ENCODE assay signal across 1 cellular context in the genomic region with DNA sequence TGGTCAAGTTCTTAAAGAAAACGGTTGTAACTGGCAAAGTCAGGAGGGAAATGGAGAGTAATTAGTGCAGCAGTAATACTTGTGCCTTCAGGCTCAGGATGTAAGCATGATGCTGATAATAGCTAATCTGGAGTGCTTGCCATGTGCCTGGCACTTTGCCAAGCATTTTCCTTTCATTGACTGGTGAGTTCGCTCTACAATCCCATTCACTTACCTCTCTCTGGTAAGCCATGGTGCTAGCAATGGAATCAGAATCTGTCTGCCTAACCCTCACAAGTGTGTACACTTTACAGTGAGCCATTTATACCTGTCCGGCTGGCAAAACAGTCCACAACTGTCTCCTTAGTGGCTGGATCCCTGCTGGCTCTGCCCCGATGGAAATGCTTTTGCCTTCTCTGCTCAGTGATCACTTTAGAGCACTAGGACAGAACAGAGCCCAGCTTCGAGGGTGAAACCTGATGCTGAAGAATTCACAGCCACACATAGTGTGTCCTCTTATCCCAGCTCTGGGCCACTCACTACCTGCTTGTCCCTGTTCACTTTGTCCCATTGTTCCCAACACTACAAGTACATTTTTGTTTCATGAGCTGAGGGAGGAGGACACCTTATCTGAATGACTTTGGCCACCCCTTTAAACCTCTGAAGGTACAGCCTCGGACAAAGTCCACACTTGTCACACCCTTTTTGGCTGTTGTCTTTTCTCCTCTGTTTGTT.
A peak's percentile ranks its signal among the peaks of the same experiment; 100 is the strongest.
TF ChIP-seq lines count a peak whose summit lies in the region.

No MANE protein-coding gene starts in this region.

TF ChIP-seq in HepG2, 621 proteins besides CTCF, POLR2A, EP300 and RAD21 (continued from another document and continues in another):
- TF ChIP-seq ZNF569 (CRISPR knock-in tag; IDR thresholded peaks at IDR 0.05; ENCODE audit: borderline replicate concordance) (no peak), ZC3H4 (CRISPR knock-in tag; IDR thresholded peaks at IDR 0.05; ENCODE audit: borderline replicate concordance) (no peak), MTF1 (CRISPR knock-in tag; IDR thresholded peaks at IDR 0.05) (no peak), ZKSCAN1 (IDR thresholded peaks at IDR 0.05; ENCODE audit: low read length) (peak; percentile 97), MAFF (IDR thresholded peaks at IDR 0.05; ENCODE audit: low read depth, low read length) (no peak), NFIB (CRISPR knock-in tag; IDR thresholded peaks at IDR 0.05; ENCODE audit: borderline replicate concordance) (peak; percentile 58; the same call in 1 of the 2 replicates), ZNF383 (CRISPR knock-in tag; IDR thresholded peaks at IDR 0.05; ENCODE audit: borderline replicate concordance) (no peak), TBX2 (CRISPR knock-in tag; IDR thresholded peaks at IDR 0.05; ENCODE audit: borderline replicate concordance) (no peak), CBX2 (IDR thresholded peaks at IDR 0.05; ENCODE audit: low read depth, low read length) (no peak), CBX2 (CRISPR knock-in tag; IDR thresholded peaks at IDR 0.05; ENCODE audit: low read depth) (no peak), ZNF577 (CRISPR knock-in tag; IDR thresholded peaks at IDR 0.05; ENCODE audit: borderline replicate concordance, low read depth) (no peak), ESRRA (CRISPR knock-in tag; IDR thresholded peaks at IDR 0.05; ENCODE audit: low read depth) (no peak), RFX3 (CRISPR knock-in tag; IDR thresholded peaks at IDR 0.05) (no peak), RCOR2 (CRISPR knock-in tag; IDR thresholded peaks at IDR 0.05) (peak; percentile 67; the same call in 1 of the 2 replicates), ZNF335 (CRISPR knock-in tag; IDR thresholded peaks at IDR 0.05) (no peak), ATAD3A (CRISPR knock-in tag; IDR thresholded peaks at IDR 0.05) (no peak), GATAD2A (CRISPR knock-in tag; IDR thresholded peaks at IDR 0.05) (no peak; the same call in 1 of the 2 replicates), CAMTA2 (CRISPR knock-in tag; IDR thresholded peaks at IDR 0.05; ENCODE audit: borderline replicate concordance) (no peak), ZNF264 (CRISPR knock-in tag; IDR thresholded peaks at IDR 0.05) (peak; percentile 72; the same call in 1 of the 2 replicates), MTA3 (CRISPR knock-in tag; IDR thresholded peaks at IDR 0.05) (no peak), ZNF44 (CRISPR knock-in tag; IDR thresholded peaks at IDR 0.05) (no peak), DR1 (CRISPR knock-in tag; IDR thresholded peaks at IDR 0.05) (no peak), ZNF367 (CRISPR knock-in tag; IDR thresholded peaks at IDR 0.05; ENCODE audit: borderline replicate concordance) (no peak), SSRP1 (CRISPR knock-in tag; IDR thresholded peaks at IDR 0.05) (no peak), GLI4 (CRISPR knock-in tag; IDR thresholded peaks at IDR 0.05; ENCODE audit: borderline replicate concordance) (no peak), NR2F6 (IDR thresholded peaks at IDR 0.05) (no peak), NR2F6 (CRISPR knock-in tag; IDR thresholded peaks at IDR 0.05) (no peak), ZNF180 (CRISPR knock-in tag; IDR thresholded peaks at IDR 0.05; ENCODE audit: borderline replicate concordance, low read depth) (no peak), ZNF207 (IDR thresholded peaks at IDR 0.05; ENCODE audit: borderline replicate concordance) (no peak), ZNF781 (CRISPR knock-in tag; IDR thresholded peaks at IDR 0.05; ENCODE audit: borderline replicate concordance, not compliant biosample characterization) (peak; percentile 16)
- TF ChIP-seq, protein P1, sequence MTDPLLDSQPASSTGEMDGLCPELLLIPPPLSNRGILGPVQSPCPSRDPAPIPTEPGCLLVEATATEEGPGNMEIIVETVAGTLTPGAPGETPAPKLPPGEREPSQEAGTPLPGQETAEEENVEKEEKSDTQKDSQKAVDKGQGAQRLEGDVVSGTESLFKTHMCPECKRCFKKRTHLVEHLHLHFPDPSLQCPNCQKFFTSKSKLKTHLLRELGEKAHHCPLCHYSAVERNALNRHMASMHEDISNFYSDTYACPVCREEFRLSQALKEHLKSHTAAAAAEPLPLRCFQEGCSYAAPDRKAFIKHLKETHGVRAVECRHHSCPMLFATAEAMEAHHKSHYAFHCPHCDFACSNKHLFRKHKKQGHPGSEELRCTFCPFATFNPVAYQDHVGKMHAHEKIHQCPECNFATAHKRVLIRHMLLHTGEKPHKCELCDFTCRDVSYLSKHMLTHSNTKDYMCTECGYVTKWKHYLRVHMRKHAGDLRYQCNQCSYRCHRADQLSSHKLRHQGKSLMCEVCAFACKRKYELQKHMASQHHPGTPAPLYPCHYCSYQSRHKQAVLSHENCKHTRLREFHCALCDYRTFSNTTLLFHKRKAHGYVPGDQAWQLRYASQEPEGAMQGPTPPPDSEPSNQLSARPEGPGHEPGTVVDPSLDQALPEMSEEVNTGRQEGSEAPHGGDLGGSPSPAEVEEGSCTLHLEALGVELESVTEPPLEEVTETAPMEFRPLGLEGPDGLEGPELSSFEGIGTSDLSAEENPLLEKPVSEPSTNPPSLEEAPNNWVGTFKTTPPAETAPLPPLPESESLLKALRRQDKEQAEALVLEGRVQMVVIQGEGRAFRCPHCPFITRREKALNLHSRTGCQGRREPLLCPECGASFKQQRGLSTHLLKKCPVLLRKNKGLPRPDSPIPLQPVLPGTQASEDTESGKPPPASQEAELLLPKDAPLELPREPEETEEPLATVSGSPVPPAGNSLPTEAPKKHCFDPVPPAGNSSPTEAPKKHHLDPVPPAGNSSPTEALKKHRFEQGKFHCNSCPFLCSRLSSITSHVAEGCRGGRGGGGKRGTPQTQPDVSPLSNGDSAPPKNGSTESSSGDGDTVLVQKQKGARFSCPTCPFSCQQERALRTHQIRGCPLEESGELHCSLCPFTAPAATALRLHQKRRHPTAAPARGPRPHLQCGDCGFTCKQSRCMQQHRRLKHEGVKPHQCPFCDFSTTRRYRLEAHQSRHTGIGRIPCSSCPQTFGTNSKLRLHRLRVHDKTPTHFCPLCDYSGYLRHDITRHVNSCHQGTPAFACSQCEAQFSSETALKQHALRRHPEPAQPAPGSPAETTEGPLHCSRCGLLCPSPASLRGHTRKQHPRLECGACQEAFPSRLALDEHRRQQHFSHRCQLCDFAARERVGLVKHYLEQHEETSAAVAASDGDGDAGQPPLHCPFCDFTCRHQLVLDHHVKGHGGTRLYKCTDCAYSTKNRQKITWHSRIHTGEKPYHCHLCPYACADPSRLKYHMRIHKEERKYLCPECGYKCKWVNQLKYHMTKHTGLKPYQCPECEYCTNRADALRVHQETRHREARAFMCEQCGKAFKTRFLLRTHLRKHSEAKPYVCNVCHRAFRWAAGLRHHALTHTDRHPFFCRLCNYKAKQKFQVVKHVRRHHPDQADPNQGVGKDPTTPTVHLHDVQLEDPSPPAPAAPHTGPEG (CRISPR knock-in tag; IDR thresholded peaks at IDR 0.05) = no peak
- TF ChIP-seq, protein P2, sequence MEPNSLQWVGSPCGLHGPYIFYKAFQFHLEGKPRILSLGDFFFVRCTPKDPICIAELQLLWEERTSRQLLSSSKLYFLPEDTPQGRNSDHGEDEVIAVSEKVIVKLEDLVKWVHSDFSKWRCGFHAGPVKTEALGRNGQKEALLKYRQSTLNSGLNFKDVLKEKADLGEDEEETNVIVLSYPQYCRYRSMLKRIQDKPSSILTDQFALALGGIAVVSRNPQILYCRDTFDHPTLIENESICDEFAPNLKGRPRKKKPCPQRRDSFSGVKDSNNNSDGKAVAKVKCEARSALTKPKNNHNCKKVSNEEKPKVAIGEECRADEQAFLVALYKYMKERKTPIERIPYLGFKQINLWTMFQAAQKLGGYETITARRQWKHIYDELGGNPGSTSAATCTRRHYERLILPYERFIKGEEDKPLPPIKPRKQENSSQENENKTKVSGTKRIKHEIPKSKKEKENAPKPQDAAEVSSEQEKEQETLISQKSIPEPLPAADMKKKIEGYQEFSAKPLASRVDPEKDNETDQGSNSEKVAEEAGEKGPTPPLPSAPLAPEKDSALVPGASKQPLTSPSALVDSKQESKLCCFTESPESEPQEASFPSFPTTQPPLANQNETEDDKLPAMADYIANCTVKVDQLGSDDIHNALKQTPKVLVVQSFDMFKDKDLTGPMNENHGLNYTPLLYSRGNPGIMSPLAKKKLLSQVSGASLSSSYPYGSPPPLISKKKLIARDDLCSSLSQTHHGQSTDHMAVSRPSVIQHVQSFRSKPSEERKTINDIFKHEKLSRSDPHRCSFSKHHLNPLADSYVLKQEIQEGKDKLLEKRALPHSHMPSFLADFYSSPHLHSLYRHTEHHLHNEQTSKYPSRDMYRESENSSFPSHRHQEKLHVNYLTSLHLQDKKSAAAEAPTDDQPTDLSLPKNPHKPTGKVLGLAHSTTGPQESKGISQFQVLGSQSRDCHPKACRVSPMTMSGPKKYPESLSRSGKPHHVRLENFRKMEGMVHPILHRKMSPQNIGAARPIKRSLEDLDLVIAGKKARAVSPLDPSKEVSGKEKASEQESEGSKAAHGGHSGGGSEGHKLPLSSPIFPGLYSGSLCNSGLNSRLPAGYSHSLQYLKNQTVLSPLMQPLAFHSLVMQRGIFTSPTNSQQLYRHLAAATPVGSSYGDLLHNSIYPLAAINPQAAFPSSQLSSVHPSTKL (CRISPR knock-in tag; IDR thresholded peaks at IDR 0.05) = peak; percentile 44; the same call in 1 of the 2 replicates
- TF ChIP-seq, protein P3, sequence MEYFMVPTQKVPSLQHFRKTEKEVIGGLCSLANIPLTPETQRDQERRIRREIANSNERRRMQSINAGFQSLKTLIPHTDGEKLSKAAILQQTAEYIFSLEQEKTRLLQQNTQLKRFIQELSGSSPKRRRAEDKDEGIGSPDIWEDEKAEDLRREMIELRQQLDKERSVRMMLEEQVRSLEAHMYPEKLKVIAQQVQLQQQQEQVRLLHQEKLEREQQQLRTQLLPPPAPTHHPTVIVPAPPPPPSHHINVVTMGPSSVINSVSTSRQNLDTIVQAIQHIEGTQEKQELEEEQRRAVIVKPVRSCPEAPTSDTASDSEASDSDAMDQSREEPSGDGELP (IDR thresholded peaks at IDR 0.05; ENCODE audit: borderline replicate concordance, low read depth) = no peak
- TF ChIP-seq, protein P4, sequence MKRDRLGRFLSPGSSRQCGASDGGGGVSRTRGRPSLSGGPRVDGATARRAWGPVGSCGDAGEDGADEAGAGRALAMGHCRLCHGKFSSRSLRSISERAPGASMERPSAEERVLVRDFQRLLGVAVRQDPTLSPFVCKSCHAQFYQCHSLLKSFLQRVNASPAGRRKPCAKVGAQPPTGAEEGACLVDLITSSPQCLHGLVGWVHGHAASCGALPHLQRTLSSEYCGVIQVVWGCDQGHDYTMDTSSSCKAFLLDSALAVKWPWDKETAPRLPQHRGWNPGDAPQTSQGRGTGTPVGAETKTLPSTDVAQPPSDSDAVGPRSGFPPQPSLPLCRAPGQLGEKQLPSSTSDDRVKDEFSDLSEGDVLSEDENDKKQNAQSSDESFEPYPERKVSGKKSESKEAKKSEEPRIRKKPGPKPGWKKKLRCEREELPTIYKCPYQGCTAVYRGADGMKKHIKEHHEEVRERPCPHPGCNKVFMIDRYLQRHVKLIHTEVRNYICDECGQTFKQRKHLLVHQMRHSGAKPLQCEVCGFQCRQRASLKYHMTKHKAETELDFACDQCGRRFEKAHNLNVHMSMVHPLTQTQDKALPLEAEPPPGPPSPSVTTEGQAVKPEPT (CRISPR knock-in tag; IDR thresholded peaks at IDR 0.05; ENCODE audit: low read depth) = no peak
- TF ChIP-seq, protein P5, sequence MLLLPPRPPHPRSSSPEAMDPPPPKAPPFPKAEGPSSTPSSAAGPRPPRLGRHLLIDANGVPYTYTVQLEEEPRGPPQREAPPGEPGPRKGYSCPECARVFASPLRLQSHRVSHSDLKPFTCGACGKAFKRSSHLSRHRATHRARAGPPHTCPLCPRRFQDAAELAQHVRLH (CRISPR knock-in tag; IDR thresholded peaks at IDR 0.05; ENCODE audit: borderline replicate concordance, low read depth) = 0 out of 2 replicates have a peak, but pooled peaks have one; percentile 23
- TF ChIP-seq, protein P6, sequence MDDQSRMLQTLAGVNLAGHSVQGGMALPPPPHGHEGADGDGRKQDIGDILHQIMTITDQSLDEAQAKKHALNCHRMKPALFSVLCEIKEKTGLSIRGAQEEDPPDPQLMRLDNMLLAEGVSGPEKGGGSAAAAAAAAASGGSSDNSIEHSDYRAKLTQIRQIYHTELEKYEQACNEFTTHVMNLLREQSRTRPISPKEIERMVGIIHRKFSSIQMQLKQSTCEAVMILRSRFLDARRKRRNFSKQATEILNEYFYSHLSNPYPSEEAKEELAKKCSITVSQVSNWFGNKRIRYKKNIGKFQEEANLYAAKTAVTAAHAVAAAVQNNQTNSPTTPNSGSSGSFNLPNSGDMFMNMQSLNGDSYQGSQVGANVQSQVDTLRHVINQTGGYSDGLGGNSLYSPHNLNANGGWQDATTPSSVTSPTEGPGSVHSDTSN (CRISPR knock-in tag; IDR thresholded peaks at IDR 0.05; ENCODE audit: borderline replicate concordance) = no peak
- TF ChIP-seq, protein P7, sequence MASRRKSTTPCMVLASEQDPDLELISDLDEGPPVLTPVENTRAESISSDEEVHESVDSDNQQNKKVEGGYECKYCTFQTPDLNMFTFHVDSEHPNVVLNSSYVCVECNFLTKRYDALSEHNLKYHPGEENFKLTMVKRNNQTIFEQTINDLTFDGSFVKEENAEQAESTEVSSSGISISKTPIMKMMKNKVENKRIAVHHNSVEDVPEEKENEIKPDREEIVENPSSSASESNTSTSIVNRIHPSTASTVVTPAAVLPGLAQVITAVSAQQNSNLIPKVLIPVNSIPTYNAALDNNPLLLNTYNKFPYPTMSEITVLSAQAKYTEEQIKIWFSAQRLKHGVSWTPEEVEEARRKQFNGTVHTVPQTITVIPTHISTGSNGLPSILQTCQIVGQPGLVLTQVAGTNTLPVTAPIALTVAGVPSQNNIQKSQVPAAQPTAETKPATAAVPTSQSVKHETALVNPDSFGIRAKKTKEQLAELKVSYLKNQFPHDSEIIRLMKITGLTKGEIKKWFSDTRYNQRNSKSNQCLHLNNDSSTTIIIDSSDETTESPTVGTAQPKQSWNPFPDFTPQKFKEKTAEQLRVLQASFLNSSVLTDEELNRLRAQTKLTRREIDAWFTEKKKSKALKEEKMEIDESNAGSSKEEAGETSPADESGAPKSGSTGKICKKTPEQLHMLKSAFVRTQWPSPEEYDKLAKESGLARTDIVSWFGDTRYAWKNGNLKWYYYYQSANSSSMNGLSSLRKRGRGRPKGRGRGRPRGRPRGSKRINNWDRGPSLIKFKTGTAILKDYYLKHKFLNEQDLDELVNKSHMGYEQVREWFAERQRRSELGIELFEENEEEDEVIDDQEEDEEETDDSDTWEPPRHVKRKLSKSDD (CRISPR knock-in tag; IDR thresholded peaks at IDR 0.05; ENCODE audit: low read depth) = no peak
